8 cellular contexts compared by ENCODE assay signal in the genomic region with DNA sequence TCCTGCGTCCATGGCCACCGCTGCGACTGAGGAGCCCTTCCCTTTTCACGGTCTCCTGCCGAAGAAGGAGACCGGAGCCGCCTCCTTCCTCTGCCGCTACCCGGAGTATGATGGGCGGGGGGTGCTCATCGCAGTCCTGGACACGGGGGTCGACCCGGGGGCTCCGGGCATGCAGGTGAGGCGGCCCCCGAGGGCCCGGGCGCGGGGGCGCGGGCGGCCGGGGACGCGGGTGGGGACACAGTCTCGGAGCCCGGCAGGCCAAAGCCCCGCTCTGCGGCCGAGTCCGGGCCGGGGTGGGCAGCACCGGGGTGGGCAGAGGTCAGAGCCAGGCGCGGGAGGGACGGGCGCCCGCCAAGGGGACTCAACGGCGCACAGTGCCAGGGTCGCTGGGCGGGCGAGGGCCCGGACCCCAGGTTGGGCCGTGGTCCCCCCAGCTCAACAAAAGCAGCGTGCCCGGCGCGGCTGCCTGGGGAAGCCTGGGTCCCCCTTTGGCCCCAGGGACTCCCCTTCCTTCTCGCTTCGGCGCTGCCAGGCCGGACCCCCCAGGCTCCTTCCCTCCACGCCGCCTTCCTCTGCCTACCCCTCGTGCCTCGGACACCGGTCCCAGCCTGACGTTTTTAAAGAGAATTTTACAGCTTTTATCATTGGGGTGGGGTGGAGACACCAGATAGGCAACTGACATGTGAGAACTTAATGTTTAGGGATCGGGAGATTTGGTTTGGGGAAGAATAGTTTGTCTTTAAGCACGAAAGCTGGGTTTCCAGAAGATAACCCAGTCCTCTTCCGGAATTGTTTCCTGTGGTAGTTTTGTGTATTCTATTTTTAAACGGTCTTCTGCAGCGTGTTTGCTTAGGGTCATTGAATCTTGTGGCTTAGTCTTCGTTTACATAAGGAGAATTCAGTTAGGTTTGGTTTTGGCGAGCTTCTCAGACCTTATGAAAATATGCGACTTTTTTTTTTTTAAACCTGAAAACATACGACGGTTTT. TPM values are rescaled to one million over a fixed set of nuclear protein-coding genes. Genes with fewer than 3 reads are reported as not detected.
DNase-seq lines count a peak whose midpoint lies in the region; ATAC-seq, FAIRE-seq and TF ChIP-seq lines count a peak whose summit lies in the region.

No MANE protein-coding gene starts in this region.

- H3K4me3 Mint-ChIP-seq in activated naive CD8-positive, alpha-beta T cell treated with anti-CD3 and anti-CD28 coated beads, Interleukin-2, amount 10 ng/mL, durations not matched to agents 7 days and 5 days = peak overlapping the region; percentile 94

- no peaks in the 10 kb centered on the region for H3K27me3 ChIP-seq in OCI-LY1 (ENCODE audit: insufficient read depth, low read length)
- H3K27me3 ChIP-seq in left ventricle myocardium inferior (ENCODE audit: low read depth) = no peaks in the 10 kb centered on the region
- H3K27me3 ChIP-seq in psoas muscle (ENCODE audit: insufficient read depth in 3 of 3, low read length in 2 of 3) = no peaks in the 10 kb centered on the region

- FAIRE-seq in GM18507 (lab: Jason Lieb, UNC) = peak; percentile 75

- ATAC-seq in HG02943 (IDR thresholded peaks at IDR 0.05; ENCODE audit: low read depth, unreplicated experiment) = peak; percentile 27
- peak; percentile 4 for ATAC-seq in activated naive CD8-positive, alpha-beta T cell treated with anti-CD3 and anti-CD28 coated beads, Interleukin-2, amount 10 ng/mL, durations not matched to agents 7 days and 5 days (ENCODE audit: low read depth)
- ATAC-seq in psoas muscle = peak; percentile 10 to 40 (median 20)
- ATAC-seq in GM18873 (IDR thresholded peaks at IDR 0.05; ENCODE audit: low FRiP score, unreplicated experiment) = no peak

- H3K9ac ChIP-seq in OCI-LY1 (ENCODE audit: low read length) = peak overlapping the region; percentile 92

- peaks cover 62% of the 10 kb centered on the region for H3K79me2 ChIP-seq in OCI-LY1 (ENCODE audit: insufficient read depth, low read length)

- peak overlapping the region; percentile 96 for H3K4me2 ChIP-seq in OCI-LY1 (ENCODE audit: low read length)

- no peaks in the 10 kb centered on the region for H3K9me2 ChIP-seq in OCI-LY1 (ENCODE audit: low read depth, low read length)

- DNase-seq in ACHN (peak; percentile 19), GM18507 (ENCODE audit: extremely low spot score, insufficient read length, low read depth) (peak; percentile 4), left ventricle myocardium inferior (peak; percentile 16), psoas muscle (peak; percentile 40 to 69)
- DNase-seq in activated naive CD8-positive, alpha-beta T cell treated with anti-CD3 and anti-CD28 coated beads, Interleukin-2, amount 10 ng/mL, durations not matched to agents 7 days and 5 days = no peak

- H2AFZ ChIP-seq in OCI-LY1 (ENCODE audit: low read length) = no peak overlapping the region

- no peaks in the 10 kb centered on the region for H4K20me1 ChIP-seq in OCI-LY1 (ENCODE audit: insufficient read depth, low read length)

- H3K9me3 ChIP-seq in OCI-LY1 (ENCODE audit: low read length) (no peaks in the 10 kb centered on the region), left ventricle myocardium inferior (replicated peaks) (no peaks in the 10 kb centered on the region), psoas muscle (no peaks in the 10 kb centered on the region)

- intact Hi-C loops in left ventricle myocardium inferior (cut with micrococcal nuclease) = loop anchor here (2.0 to 10.0 kb wide), 2 partner anchors 67 to 197 kb away; a partner anchor contains a TSS
- intact Hi-C loops in psoas muscle (cut with DNase I) = loop anchor here (2.0 to 5.0 kb wide), 3 partner anchors 205 to 250 kb away; a partner anchor contains a TSS

- peak overlapping the region; percentile 98 for H3K27ac Mint-ChIP-seq in activated naive CD8-positive, alpha-beta T cell treated with anti-CD3 and anti-CD28 coated beads, Interleukin-2, amount 10 ng/mL, durations not matched to agents 7 days and 5 days

- peaks cover 54% of the 10 kb centered on the region for H3K4me1 Mint-ChIP-seq in activated naive CD8-positive, alpha-beta T cell treated with anti-CD3 and anti-CD28 coated beads, Interleukin-2, amount 10 ng/mL, durations not matched to agents 7 days and 5 days

- H3K9me3 Mint-ChIP-seq in activated naive CD8-positive, alpha-beta T cell treated with anti-CD3 and anti-CD28 coated beads, Interleukin-2, amount 10 ng/mL, durations not matched to agents 7 days and 5 days = no peaks in the 10 kb centered on the region

- H3F3A ChIP-seq in OCI-LY1 (ENCODE audit: insufficient read depth, low read length) = peaks cover 4% of the 10 kb centered on the region; the same call in 1 of the 2 replicates

- TF ChIP-seq CTCF in OCI-LY1 (IDR thresholded peaks at IDR 0.05; ENCODE audit: low read length) (no peak), left ventricle myocardium inferior (IDR thresholded peaks at IDR 0.05; ENCODE audit: borderline replicate concordance) (no peak), psoas muscle (IDR thresholded peaks at IDR 0.05) (no peak)

- WGBS in psoas muscle, 3 donors = 0 to 1% (median 1%) methylated on average over 31 to 70 of the region's 70 CpGs

- POLR2A ChIA-PET in activated naive CD8-positive, alpha-beta T cell treated with anti-CD3 and anti-CD28 coated beads, Interleukin-2, amount 10 ng/mL, durations not matched to agents 7 days and 5 days (lab: Charles Lee) = interaction anchor here (0.7 to 5.6 kb wide), 15 partner anchors 9 to 249 kb away, joined by 3 to 109 read pairs (median 5); a partner anchor contains a TSS

- H3K27ac ChIP-seq in OCI-LY1 (ENCODE audit: low read depth, low read length, poor library complexity, severe bottlenecking) (peak overlapping the region; percentile 43), left ventricle myocardium inferior (replicated peaks) (peak overlapping the region; percentile 96), psoas muscle (peak overlapping the region; percentile 99)

- peaks cover 14% of the 10 kb centered on the region for H3K36me3 Mint-ChIP-seq in activated naive CD8-positive, alpha-beta T cell treated with anti-CD3 and anti-CD28 coated beads, Interleukin-2, amount 10 ng/mL, durations not matched to agents 7 days and 5 days

- H3K36me3 ChIP-seq in OCI-LY1 (ENCODE audit: insufficient read depth, low read length) (peaks cover 7% of the 10 kb centered on the region), left ventricle myocardium inferior (no peaks in the 10 kb centered on the region), psoas muscle (ENCODE audit: insufficient read depth in 1 of 2, low read depth in 1 of 2) (no peaks in the 10 kb centered on the region)

- in situ Hi-C loops in ACHN (cut with HindIII; ENCODE audit: low pct_ligation_motif_present, low pct_unique_long_range_greater_than_20kb, low sequenced_read_pairs) = no loop called here

- no peaks in the 10 kb centered on the region for H3K27me3 Mint-ChIP-seq in activated naive CD8-positive, alpha-beta T cell treated with anti-CD3 and anti-CD28 coated beads, Interleukin-2, amount 10 ng/mL, durations not matched to agents 7 days and 5 days

- H3K4me1 ChIP-seq in OCI-LY1 (ENCODE audit: insufficient read depth, low read length, severe bottlenecking) (peaks cover 54% of the 10 kb centered on the region), left ventricle myocardium inferior (peaks cover 69% of the 10 kb centered on the region), psoas muscle (peaks cover 52% of the 10 kb centered on the region)

- H3K4me3 ChIP-seq in OCI-LY1 (ENCODE audit: low read depth, low read length, poor library complexity, severe bottlenecking) (peak overlapping the region; percentile 82), left ventricle myocardium inferior (peak overlapping the region; percentile 92), psoas muscle (peak overlapping the region; percentile 97)

RNA-seq across cellular contexts. Expression of a gene that starts 0.5 kb away (rescaled TPM):
- total RNA-seq in activated naive CD8-positive, alpha-beta T cell treated with anti-CD3 and anti-CD28 coated beads, Interleukin-2, amount 10 ng/mL, durations not matched to agents 7 days and 5 days = 10 to 100 TPM; 78.0 to 87.1 TPM
- 29.0 TPM for total RNA-seq in left ventricle myocardium inferior
- 10 to 100 TPM; 35.2 to 45.6 (median 42.7) TPM for total RNA-seq in psoas muscle
- polyA plus RNA-seq in psoas muscle = 10 to 100 TPM; 22.1 to 40.3 (median 24.7) TPM

Comparison
In these comparisons a context has a peak if more than half of its experiments do, and no peak if none do; other contexts are left out.
1. H3K27ac ChIP-seq: peak in every context shown above with its lines; median percentile 99 in psoas muscle; 96 in left ventricle myocardium inferior; 43 in OCI-LY1.